ENCODE assay signal across 2 cellular contexts in the genomic region with DNA sequence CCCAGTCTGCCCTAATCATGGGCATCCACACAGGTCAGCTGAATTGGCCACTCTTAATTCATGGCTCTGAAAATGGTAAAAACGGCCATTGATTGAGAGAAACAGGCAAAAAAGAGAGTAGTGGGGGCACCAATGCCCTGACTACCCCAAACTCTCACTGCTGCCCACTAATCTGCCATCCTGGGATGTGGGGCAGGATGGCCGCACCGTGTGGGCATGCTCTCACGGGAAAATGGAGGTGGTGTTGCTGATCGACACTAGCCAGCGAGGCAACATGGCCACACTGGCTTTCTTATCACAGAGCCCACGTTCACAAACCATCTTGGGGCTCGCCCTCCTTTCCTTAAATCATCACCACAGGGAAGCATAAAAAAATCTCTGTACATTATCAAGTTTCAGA.
TF ChIP-seq lines count a peak whose summit lies in the region.

No MANE protein-coding gene starts in this region.

TF ChIP-seq in IMR-90, 13 proteins besides CTCF, POLR2A, EP300 and RAD21:
- no peak for TF ChIP-seq CEBPB (IDR thresholded peaks at IDR 0.05; ENCODE audit: low read depth, low read length)
- no peak for TF ChIP-seq MAZ (IDR thresholded peaks at IDR 0.05; ENCODE audit: borderline replicate concordance, low read depth, low read length)
- no peak for TF ChIP-seq BHLHE40 (IDR thresholded peaks at IDR 0.05; ENCODE audit: low read depth, low read length)
- no peak for TF ChIP-seq MAFK (IDR thresholded peaks at IDR 0.05; ENCODE audit: low read depth, low read length)
- TF ChIP-seq, protein P1, sequence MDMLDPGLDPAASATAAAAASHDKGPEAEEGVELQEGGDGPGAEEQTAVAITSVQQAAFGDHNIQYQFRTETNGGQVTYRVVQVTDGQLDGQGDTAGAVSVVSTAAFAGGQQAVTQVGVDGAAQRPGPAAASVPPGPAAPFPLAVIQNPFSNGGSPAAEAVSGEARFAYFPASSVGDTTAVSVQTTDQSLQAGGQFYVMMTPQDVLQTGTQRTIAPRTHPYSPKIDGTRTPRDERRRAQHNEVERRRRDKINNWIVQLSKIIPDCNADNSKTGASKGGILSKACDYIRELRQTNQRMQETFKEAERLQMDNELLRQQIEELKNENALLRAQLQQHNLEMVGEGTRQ (IDR thresholded peaks at IDR 0.05; ENCODE audit: low read depth, low read length) = no peak
- TF ChIP-seq RFX5 (IDR thresholded peaks at IDR 0.05; ENCODE audit: low read depth, low read length) = no peak
- no peak for TF ChIP-seq SMC3 (IDR thresholded peaks at IDR 0.05; ENCODE audit: low read depth, low read length)
- no peak for TF ChIP-seq FOS (IDR thresholded peaks at IDR 0.05; ENCODE audit: low read depth, low read length)
- TF ChIP-seq NFE2L2 (IDR thresholded peaks at IDR 0.05; ENCODE audit: low read depth, low read length) = no peak
- TF ChIP-seq MXI1 (IDR thresholded peaks at IDR 0.05; ENCODE audit: borderline replicate concordance, low read depth, low read length) = no peak
- TF ChIP-seq RCOR1 (IDR thresholded peaks at IDR 0.05; ENCODE audit: insufficient replicate concordance, low read length) = no peak
- TF ChIP-seq, protein P2, sequence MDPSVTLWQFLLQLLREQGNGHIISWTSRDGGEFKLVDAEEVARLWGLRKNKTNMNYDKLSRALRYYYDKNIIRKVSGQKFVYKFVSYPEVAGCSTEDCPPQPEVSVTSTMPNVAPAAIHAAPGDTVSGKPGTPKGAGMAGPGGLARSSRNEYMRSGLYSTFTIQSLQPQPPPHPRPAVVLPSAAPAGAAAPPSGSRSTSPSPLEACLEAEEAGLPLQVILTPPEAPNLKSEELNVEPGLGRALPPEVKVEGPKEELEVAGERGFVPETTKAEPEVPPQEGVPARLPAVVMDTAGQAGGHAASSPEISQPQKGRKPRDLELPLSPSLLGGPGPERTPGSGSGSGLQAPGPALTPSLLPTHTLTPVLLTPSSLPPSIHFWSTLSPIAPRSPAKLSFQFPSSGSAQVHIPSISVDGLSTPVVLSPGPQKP (IDR thresholded peaks at IDR 0.05; ENCODE audit: borderline replicate concordance, low read depth, low read length) = no peak
- TF ChIP-seq CHD1 (IDR thresholded peaks at IDR 0.05; ENCODE audit: low read depth, low read length) = no peak

TF ChIP-seq in K562, 482 proteins besides CTCF, POLR2A, EP300 and RAD21:
- TF ChIP-seq, protein P3, sequence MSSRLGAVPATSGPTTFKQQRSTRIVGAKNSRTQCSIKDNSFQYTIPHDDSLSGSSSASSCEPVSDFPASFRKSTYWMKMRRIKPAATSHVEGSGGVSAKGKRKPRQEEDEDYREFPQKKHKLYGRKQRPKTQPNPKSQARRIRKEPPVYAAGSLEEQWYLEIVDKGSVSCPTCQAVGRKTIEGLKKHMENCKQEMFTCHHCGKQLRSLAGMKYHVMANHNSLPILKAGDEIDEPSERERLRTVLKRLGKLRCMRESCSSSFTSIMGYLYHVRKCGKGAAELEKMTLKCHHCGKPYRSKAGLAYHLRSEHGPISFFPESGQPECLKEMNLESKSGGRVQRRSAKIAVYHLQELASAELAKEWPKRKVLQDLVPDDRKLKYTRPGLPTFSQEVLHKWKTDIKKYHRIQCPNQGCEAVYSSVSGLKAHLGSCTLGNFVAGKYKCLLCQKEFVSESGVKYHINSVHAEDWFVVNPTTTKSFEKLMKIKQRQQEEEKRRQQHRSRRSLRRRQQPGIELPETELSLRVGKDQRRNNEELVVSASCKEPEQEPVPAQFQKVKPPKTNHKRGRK (tag; IDR thresholded peaks at IDR 0.05) = 0 out of 2 replicates have a peak, but pooled peaks have one; percentile 33
- no peak for TF ChIP-seq RNF2 (IDR thresholded peaks at IDR 0.05)
- TF ChIP-seq FOXK2 (conservative IDR thresholded peaks at IDR 0.05 in 1 of 2, IDR thresholded peaks at IDR 0.05 in 1 of 2; ENCODE audit: low read depth in 2 of 2) = no peak
- TF ChIP-seq ZNF140 (CRISPR knock-in tag; IDR thresholded peaks at IDR 0.05) = no peak
TF ChIP-seq in K562: peak in this region for 1.
